Comparison of ENCODE assay signal across 1 cellular context in the genomic region with DNA sequence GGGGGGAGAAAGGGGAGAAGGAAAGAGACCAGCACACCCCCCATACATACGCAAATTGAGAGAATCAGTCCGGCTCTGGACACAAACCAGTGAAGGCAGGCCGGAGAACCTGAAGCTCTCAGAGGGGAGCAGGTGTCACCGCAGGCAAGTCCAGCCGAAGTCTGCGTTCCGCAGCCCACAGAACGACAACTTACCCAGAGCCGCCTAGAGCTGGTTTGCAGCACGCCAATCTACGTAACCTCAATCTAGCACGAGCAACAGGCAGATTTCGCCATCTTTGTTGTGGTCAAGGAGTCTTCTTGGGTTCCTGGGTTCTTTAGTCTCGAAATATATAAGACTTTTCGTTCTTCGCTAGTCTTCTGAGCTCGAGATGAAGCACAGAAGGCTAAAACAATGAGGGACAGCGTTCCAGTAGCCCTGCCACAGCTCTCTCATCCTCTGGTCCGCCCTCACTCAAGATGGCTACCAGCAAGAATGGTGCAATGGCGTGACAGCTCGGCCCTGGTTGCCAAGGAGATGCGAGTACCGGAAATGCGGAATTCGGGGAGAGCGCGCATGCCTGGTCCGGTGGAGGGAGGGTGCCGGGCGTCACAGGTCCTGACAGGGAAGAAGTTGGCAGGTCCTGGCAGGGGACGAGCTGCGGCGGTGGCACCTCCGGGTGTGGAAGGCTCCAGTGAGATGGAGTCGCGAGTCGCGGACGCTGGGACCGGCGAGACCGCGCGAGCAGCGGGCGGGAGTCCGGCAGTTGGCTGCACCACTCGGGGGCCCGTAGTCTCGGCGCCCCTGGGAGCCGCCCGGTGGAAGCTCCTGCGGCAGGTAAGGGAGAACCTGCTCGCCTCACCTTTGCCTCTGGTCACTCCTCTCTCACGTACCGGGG.
TF ChIP-seq lines count a peak whose summit lies in the region.

A gene (plus strand): TSS at position 618 of the 877 bp plus-strand sequence.
A gene (minus strand): TSS at position 165 of the 877 bp plus-strand sequence. CDS start 15,152 bp downstream, outside the sequence.

TF ChIP-seq in HepG2, 621 proteins besides CTCF, POLR2A, EP300 and RAD21 (continued from another document and continues in another):
- TF ChIP-seq, protein P1, sequence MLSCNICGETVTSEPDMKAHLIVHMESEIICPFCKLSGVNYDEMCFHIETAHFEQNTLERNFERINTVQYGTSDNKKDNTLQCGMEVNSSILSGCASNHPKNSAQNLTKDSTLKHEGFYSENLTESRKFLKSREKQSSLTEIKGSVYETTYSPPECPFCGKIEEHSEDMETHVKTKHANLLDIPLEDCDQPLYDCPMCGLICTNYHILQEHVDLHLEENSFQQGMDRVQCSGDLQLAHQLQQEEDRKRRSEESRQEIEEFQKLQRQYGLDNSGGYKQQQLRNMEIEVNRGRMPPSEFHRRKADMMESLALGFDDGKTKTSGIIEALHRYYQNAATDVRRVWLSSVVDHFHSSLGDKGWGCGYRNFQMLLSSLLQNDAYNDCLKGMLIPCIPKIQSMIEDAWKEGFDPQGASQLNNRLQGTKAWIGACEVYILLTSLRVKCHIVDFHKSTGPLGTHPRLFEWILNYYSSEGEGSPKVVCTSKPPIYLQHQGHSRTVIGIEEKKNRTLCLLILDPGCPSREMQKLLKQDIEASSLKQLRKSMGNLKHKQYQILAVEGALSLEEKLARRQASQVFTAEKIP (CRISPR knock-in tag; IDR thresholded peaks at IDR 0.05; ENCODE audit: borderline replicate concordance): no peak
- TF ChIP-seq ETV5 (CRISPR knock-in tag; IDR thresholded peaks at IDR 0.05; ENCODE audit: borderline replicate concordance) (peak; percentile 77), ZNF644 (CRISPR knock-in tag; IDR thresholded peaks at IDR 0.05; ENCODE audit: low read depth) (no peak; the same call in 1 of the 2 replicates), ZKSCAN8 (CRISPR knock-in tag; IDR thresholded peaks at IDR 0.05; ENCODE audit: borderline replicate concordance) (peak; percentile 34; the same call in 1 of the 2 replicates), TEAD2 (CRISPR knock-in tag; IDR thresholded peaks at IDR 0.05) (no peak), ZNF350 (CRISPR knock-in tag; IDR thresholded peaks at IDR 0.05; ENCODE audit: borderline replicate concordance, low read depth) (peak; percentile 96), ZNF577 (CRISPR knock-in tag; IDR thresholded peaks at IDR 0.05; ENCODE audit: borderline replicate concordance, low read depth) (no peak), NR3C1 (CRISPR knock-in tag; IDR thresholded peaks at IDR 0.05) (no peak), GZF1 (CRISPR knock-in tag; IDR thresholded peaks at IDR 0.05) (no peak; the same call in 1 of the 2 replicates), ZMYM2 (CRISPR knock-in tag; IDR thresholded peaks at IDR 0.05) (0 out of 2 replicates have a peak, but pooled peaks have one; percentile 25), ZBTB7B (CRISPR knock-in tag; IDR thresholded peaks at IDR 0.05) (no peak; the same call in 1 of the 2 replicates), AGO1 (IDR thresholded peaks at IDR 0.05; ENCODE audit: low read depth, low read length, poor library complexity, severe bottlenecking) (peak; percentile 78), HCFC1 (IDR thresholded peaks at IDR 0.05; ENCODE audit: low read depth, low read length) (peak; percentile 68), FOXA3 (CRISPR knock-in tag; IDR thresholded peaks at IDR 0.05) (peak; percentile 46), SOX5 (CRISPR knock-in tag; IDR thresholded peaks at IDR 0.05; ENCODE audit: borderline replicate concordance) (peak; percentile 43; the same call in 1 of the 2 replicates), GABPB1 (CRISPR knock-in tag; IDR thresholded peaks at IDR 0.05) (peak; percentile 95), STAG1 (CRISPR knock-in tag; IDR thresholded peaks at IDR 0.05) (no peak), ZNF713 (CRISPR knock-in tag; IDR thresholded peaks at IDR 0.05) (peak; percentile 64; the same call in 1 of the 2 replicates), ZKSCAN5 (CRISPR knock-in tag; IDR thresholded peaks at IDR 0.05) (no peak), ZSCAN25 (CRISPR knock-in tag; IDR thresholded peaks at IDR 0.05) (peak; percentile 59; the same call in 1 of the 2 replicates), BRD4 (CRISPR knock-in tag; IDR thresholded peaks at IDR 0.05) (peak; percentile 48), MED1 (CRISPR knock-in tag; IDR thresholded peaks at IDR 0.05) (peak; percentile 77), ZNF782 (CRISPR knock-in tag; IDR thresholded peaks at IDR 0.05; ENCODE audit: borderline replicate concordance) (no peak), NFIB (CRISPR knock-in tag; IDR thresholded peaks at IDR 0.05; ENCODE audit: borderline replicate concordance) (no peak), ZNF234 (CRISPR knock-in tag; conservative IDR thresholded peaks at IDR 0.05) (no peak), SNAI1 (CRISPR knock-in tag; IDR thresholded peaks at IDR 0.05; ENCODE audit: borderline replicate concordance) (0 out of 2 replicates have a peak, but pooled peaks have one; percentile 85), ZNF335 (CRISPR knock-in tag; IDR thresholded peaks at IDR 0.05) (peak; percentile 59; the same call in 1 of the 2 replicates), FOXP1 (IDR thresholded peaks at IDR 0.05) (no peak), FOXP1 (CRISPR knock-in tag; IDR thresholded peaks at IDR 0.05) (no peak), JUNB (CRISPR knock-in tag; IDR thresholded peaks at IDR 0.05; ENCODE audit: borderline replicate concordance) (no peak), RFXAP (CRISPR knock-in tag; IDR thresholded peaks at IDR 0.05; ENCODE audit: borderline replicate concordance) (peak; percentile 74; the same call in 1 of the 2 replicates), HOXA3 (CRISPR knock-in tag; IDR thresholded peaks at IDR 0.05) (peak; percentile 99), MAFG (CRISPR knock-in tag; IDR thresholded peaks at IDR 0.05) (no peak), HNF4G (IDR thresholded peaks at IDR 0.05; ENCODE audit: borderline replicate concordance, low read depth, low read length) (no peak), HNF4G (CRISPR knock-in tag; IDR thresholded peaks at IDR 0.05; ENCODE audit: borderline replicate concordance, low read depth) (peak; percentile 31; the same call in 1 of the 2 replicates)
- TF ChIP-seq, protein P2, sequence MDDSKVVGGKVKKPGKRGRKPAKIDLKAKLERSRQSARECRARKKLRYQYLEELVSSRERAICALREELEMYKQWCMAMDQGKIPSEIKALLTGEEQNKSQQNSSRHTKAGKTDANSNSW (CRISPR knock-in tag; IDR thresholded peaks at IDR 0.05; ENCODE audit: borderline replicate concordance): peak; percentile 86
- TF ChIP-seq, protein P3, sequence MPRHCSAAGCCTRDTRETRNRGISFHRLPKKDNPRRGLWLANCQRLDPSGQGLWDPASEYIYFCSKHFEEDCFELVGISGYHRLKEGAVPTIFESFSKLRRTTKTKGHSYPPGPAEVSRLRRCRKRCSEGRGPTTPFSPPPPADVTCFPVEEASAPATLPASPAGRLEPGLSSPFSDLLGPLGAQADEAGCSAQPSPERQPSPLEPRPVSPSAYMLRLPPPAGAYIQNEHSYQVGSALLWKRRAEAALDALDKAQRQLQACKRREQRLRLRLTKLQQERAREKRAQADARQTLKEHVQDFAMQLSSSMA (CRISPR knock-in tag; IDR thresholded peaks at IDR 0.05): 0 out of 2 replicates have a peak, but pooled peaks have one; percentile 50
- TF ChIP-seq, protein P4, sequence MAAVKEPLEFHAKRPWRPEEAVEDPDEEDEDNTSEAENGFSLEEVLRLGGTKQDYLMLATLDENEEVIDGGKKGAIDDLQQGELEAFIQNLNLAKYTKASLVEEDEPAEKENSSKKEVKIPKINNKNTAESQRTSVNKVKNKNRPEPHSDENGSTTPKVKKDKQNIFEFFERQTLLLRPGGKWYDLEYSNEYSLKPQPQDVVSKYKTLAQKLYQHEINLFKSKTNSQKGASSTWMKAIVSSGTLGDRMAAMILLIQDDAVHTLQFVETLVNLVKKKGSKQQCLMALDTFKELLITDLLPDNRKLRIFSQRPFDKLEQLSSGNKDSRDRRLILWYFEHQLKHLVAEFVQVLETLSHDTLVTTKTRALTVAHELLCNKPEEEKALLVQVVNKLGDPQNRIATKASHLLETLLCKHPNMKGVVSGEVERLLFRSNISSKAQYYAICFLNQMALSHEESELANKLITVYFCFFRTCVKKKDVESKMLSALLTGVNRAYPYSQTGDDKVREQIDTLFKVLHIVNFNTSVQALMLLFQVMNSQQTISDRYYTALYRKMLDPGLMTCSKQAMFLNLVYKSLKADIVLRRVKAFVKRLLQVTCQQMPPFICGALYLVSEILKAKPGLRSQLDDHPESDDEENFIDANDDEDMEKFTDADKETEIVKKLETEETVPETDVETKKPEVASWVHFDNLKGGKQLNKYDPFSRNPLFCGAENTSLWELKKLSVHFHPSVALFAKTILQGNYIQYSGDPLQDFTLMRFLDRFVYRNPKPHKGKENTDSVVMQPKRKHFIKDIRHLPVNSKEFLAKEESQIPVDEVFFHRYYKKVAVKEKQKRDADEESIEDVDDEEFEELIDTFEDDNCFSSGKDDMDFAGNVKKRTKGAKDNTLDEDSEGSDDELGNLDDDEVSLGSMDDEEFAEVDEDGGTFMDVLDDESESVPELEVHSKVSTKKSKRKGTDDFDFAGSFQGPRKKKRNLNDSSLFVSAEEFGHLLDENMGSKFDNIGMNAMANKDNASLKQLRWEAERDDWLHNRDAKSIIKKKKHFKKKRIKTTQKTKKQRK (IDR thresholded peaks at IDR 0.05; ENCODE audit: low read length): no peak
- TF ChIP-seq, protein P5, sequence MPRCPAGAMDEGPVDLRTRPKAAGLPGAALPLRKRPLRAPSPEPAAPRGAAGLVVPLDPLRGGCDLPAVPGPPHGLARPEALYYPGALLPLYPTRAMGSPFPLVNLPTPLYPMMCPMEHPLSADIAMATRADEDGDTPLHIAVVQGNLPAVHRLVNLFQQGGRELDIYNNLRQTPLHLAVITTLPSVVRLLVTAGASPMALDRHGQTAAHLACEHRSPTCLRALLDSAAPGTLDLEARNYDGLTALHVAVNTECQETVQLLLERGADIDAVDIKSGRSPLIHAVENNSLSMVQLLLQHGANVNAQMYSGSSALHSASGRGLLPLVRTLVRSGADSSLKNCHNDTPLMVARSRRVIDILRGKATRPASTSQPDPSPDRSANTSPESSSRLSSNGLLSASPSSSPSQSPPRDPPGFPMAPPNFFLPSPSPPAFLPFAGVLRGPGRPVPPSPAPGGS (CRISPR knock-in tag; IDR thresholded peaks at IDR 0.05): peak; percentile 67; the same call in 1 of the 2 replicates
- TF ChIP-seq, protein P6, sequence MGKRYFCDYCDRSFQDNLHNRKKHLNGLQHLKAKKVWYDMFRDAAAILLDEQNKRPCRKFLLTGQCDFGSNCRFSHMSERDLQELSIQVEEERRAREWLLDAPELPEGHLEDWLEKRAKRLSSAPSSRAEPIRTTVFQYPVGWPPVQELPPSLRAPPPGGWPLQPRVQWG (CRISPR knock-in tag; IDR thresholded peaks at IDR 0.05; ENCODE audit: borderline replicate concordance, low read depth): no peak
- TF ChIP-seq, protein P7, sequence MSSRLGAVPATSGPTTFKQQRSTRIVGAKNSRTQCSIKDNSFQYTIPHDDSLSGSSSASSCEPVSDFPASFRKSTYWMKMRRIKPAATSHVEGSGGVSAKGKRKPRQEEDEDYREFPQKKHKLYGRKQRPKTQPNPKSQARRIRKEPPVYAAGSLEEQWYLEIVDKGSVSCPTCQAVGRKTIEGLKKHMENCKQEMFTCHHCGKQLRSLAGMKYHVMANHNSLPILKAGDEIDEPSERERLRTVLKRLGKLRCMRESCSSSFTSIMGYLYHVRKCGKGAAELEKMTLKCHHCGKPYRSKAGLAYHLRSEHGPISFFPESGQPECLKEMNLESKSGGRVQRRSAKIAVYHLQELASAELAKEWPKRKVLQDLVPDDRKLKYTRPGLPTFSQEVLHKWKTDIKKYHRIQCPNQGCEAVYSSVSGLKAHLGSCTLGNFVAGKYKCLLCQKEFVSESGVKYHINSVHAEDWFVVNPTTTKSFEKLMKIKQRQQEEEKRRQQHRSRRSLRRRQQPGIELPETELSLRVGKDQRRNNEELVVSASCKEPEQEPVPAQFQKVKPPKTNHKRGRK (CRISPR knock-in tag; IDR thresholded peaks at IDR 0.05): no peak
- TF ChIP-seq, protein P8, sequence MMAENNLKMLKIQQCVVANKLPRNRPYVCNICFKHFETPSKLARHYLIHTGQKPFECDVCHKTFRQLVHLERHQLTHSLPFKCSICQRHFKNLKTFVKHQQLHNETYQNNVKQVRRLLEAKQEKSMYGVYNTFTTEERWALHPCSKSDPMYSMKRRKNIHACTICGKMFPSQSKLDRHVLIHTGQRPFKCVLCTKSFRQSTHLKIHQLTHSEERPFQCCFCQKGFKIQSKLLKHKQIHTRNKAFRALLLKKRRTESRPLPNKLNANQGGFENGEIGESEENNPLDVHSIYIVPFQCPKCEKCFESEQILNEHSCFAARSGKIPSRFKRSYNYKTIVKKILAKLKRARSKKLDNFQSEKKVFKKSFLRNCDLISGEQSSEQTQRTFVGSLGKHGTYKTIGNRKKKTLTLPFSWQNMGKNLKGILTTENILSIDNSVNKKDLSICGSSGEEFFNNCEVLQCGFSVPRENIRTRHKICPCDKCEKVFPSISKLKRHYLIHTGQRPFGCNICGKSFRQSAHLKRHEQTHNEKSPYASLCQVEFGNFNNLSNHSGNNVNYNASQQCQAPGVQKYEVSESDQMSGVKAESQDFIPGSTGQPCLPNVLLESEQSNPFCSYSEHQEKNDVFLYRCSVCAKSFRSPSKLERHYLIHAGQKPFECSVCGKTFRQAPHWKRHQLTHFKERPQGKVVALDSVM (CRISPR knock-in tag; IDR thresholded peaks at IDR 0.05): peak; percentile 60
- TF ChIP-seq, protein P9, sequence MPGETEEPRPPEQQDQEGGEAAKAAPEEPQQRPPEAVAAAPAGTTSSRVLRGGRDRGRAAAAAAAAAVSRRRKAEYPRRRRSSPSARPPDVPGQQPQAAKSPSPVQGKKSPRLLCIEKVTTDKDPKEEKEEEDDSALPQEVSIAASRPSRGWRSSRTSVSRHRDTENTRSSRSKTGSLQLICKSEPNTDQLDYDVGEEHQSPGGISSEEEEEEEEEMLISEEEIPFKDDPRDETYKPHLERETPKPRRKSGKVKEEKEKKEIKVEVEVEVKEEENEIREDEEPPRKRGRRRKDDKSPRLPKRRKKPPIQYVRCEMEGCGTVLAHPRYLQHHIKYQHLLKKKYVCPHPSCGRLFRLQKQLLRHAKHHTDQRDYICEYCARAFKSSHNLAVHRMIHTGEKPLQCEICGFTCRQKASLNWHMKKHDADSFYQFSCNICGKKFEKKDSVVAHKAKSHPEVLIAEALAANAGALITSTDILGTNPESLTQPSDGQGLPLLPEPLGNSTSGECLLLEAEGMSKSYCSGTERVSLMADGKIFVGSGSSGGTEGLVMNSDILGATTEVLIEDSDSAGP (CRISPR knock-in tag; IDR thresholded peaks at IDR 0.05; ENCODE audit: borderline replicate concordance): peak; percentile 92; the same call in 1 of the 2 replicates
- TF ChIP-seq, protein P10, sequence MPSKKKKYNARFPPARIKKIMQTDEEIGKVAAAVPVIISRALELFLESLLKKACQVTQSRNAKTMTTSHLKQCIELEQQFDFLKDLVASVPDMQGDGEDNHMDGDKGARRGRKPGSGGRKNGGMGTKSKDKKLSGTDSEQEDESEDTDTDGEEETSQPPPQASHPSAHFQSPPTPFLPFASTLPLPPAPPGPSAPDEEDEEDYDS (CRISPR knock-in tag; IDR thresholded peaks at IDR 0.05): peak; percentile 29; the same call in 1 of the 2 replicates
- TF ChIP-seq, protein P11, sequence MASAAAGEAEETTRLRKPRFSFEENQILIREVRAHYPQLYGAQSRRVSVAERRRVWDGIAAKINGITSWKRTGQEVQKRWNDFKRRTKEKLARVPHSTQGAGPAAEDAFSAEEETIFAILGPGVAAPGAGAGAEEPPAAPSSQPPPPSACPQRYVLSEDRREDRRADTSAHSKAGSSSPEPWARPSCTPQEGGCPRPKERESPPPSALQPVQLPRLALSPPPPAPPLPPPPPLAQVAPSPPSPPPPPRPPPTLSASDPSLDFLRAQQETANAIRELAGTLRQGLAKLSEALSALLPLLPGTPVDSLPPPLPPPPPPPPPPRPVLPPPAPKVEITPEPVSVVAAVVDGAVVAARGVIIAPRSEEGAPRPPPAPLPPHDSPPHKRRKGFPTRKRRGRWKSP (CRISPR knock-in tag; IDR thresholded peaks at IDR 0.05): no peak
